ENCODE assay signal across 24 cellular contexts in the genomic region with DNA sequence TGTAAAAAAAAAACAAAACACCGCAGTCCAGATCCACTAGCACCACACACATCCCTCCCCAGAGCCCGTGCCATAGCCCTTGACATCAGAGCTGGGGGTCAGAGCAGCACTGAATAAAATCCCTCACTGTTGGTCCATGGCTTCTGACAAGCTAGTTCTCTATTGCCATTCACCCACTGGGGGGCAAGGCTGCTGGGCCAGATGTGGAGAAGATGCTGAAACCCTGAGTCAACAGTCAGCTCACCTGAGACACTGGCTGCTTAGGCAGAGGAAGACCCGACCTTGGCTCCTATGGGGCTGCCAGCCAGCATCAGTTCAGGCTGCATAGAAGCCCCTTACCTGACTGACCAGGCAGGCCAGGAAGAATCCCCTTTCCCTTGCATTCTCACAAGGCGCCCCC.
"Had no signal": no experiment of that assay in that cellular context is flagged by ENCODE, and none has a peak within 500 bp of the region (broad histone marks: within the 10 kb centered on the region; RNA-seq: fewer than 3 reads in every experiment).

No MANE protein-coding gene starts in this region.

- H3K79me2 ChIP-seq: parathyroid adenoma had no signal

- H3K27me3 ChIP-seq: right lobe of liver, stomach, thyroid gland had no signal

- FAIRE-seq: endometrium, frontal cortex had no signal

- ATAC-seq: effector memory CD8-positive, alpha-beta T cell; left ventricle myocardium superior; lower lobe of right lung; mucosa of descending colon; natural killer cell treated with Interleukin-12 subunit alpha and Interleukin-12 subunit beta and Interleukin-15 and Interleukin-18, amount 100 ng/mL, for 72 hours; stimulated activated effector memory CD8-positive, alpha-beta T cell treated with anti-CD3 and anti-CD28 coated beads, Interleukin-12 subunit alpha, Interleukin-12 subunit beta, amount 100 ng/mL, for 72 hours had no signal

- DNase-seq: cortex of kidney; effector memory CD8-positive, alpha-beta T cell; erythroblast; esophagus squamous epithelium; immature natural killer cell; islet precursor cell; left ventricle myocardium superior; lower lobe of right lung; mucosa of descending colon; naive B cell; right lobe of liver; stimulated activated CD4-positive, alpha-beta T cell treated with anti-CD3 and anti-CD28 coated beads, Interleukin-12 subunit alpha, Interleukin-12 subunit beta, amount 100 ng/mL, for 4 hours; stimulated activated CD4-positive, alpha-beta T cell treated with anti-CD3 and anti-CD28 coated beads, Interleukin-1b, Interleukin-23, amount 100 ng/mL, for 48 hours; stimulated activated CD4-positive, alpha-beta T cell treated with anti-CD3 and anti-CD28 coated beads, Interleukin-4, amount 100 ng/mL, for 1 hour; stimulated activated naive CD4-positive, alpha-beta T cell treated with Interleukin-2 at 50 U/mL for 16 hours; stomach; thyroid gland; trophoblast cell had no signal

- H3K4me3 ChIP-seq: esophagus squamous epithelium, lower lobe of right lung, mucosa of descending colon, right lobe of liver, smooth muscle cell, stomach, thyroid gland had no signal

- H3K4me2 ChIP-seq: smooth muscle cell had no signal

- H2AFZ ChIP-seq: parathyroid adenoma had no signal

- H3K27ac ChIP-seq: esophagus squamous epithelium, lower lobe of right lung, parathyroid adenoma, right lobe of liver, stomach, thyroid gland had no signal

- H3K4me1 ChIP-seq: parathyroid adenoma, right lobe of liver had no signal

- H3K9ac ChIP-seq: parathyroid adenoma had no signal

- H3K36me3 ChIP-seq: esophagus squamous epithelium, lower lobe of right lung, right lobe of liver, stomach, thyroid gland had no signal

- H3K9me3 ChIP-seq: esophagus squamous epithelium, lower lobe of right lung, mucosa of descending colon, right lobe of liver, stomach, thyroid gland had no signal
